Comparison of ENCODE assay signal across 8 cellular contexts in genomic region chr22:18091916-18092526, GRCh38. TPM values are rescaled to one million over a fixed set of nuclear protein-coding genes. Genes with fewer than 3 reads are reported as not detected.
DNase-seq lines count a peak whose midpoint lies in the region; ATAC-seq and TF ChIP-seq lines count a peak whose summit lies in the region.

No MANE protein-coding gene starts in this region.

- BruUV-seq in PC-3 (replicated peaks; lab: Mats Ljungman, UMichigan): no TSS peak

- peaks cover 7 to 69% (median 11%) of the 10 kb centered on the region in 3 donors for H3K36me3 Mint-ChIP-seq in CD8-positive, alpha-beta memory T cell

- no peak for ATAC-seq in GM18873 (IDR thresholded peaks at IDR 0.05; ENCODE audit: low FRiP score, unreplicated experiment)
- no peak for ATAC-seq in PC-3

- H3K4me3 Mint-ChIP-seq in CD8-positive, alpha-beta memory T cell: peak overlapping the region; percentile 82 to 93 (median 89)

- H3F3A ChIP-seq in PC-3 (ENCODE audit: low read length, unreplicated experiment): no peaks in the 10 kb centered on the region

- no peaks in the 10 kb centered on the region for H4K20me1 ChIP-seq in PC-3 (ENCODE audit: low read length)

- peaks cover 18% of the 10 kb centered on the region for H3K36me3 ChIP-seq in CD8-positive, alpha-beta memory T cell (ENCODE audit: insufficient read depth, low read length)
- H3K36me3 ChIP-seq in SJSA1 (peaks cover 35% of the 10 kb centered on the region), mucosa of rectum (ENCODE audit: control insufficient read depth in 2 of 2, insufficient read depth in 2 of 2, low read length in 2 of 2) (peaks cover 22 to 29% of the 10 kb centered on the region in 2 donors), PC-3 (ENCODE audit: low read depth, low read length) (peaks cover 5% of the 10 kb centered on the region; the same call in 1 of the 2 replicates)

- H3K4me1 Mint-ChIP-seq in CD8-positive, alpha-beta memory T cell: peaks cover 15 to 31% (median 31%) of the 10 kb centered on the region in 3 donors

- peak overlapping the region; percentile 92 to 99 (median 96) for H3K27ac Mint-ChIP-seq in CD8-positive, alpha-beta memory T cell

- H3K4me1 ChIP-seq in CD8-positive, alpha-beta memory T cell (ENCODE audit: insufficient read depth, low read length): no peaks in the 10 kb centered on the region
- H3K4me1 ChIP-seq in SJSA1 (replicated peaks) (peaks cover 15% of the 10 kb centered on the region), mucosa of rectum (ENCODE audit: control insufficient read depth in 2 of 2, insufficient read depth in 2 of 2, low read length in 2 of 2) (peaks cover 26 to 35% of the 10 kb centered on the region in 2 donors), PC-3 (ENCODE audit: insufficient read depth, low read length) (0 out of 2 replicates have a peak, but pooled peaks cover 6% of the 10 kb centered on the region)

- no peaks in the 10 kb centered on the region for H3K9me3 ChIP-seq in CD8-positive, alpha-beta memory T cell (ENCODE audit: low read length)
- no peaks in the 10 kb centered on the region for H3K9me3 ChIP-seq in SJSA1 (replicated peaks)
- H3K9me3 ChIP-seq in mucosa of rectum (ENCODE audit: control insufficient read depth in 2 of 2, low read length in 2 of 2): no peaks in the 10 kb centered on the region
- no peaks in the 10 kb centered on the region for H3K9me3 ChIP-seq in PC-3 (ENCODE audit: low read length)

- POLR2A ChIA-PET in CD8-positive, alpha-beta memory T cell (lab: Charles Lee): interaction anchor here (1.1 to 1.5 kb wide), 2 partner anchors 14 to 16 kb away, joined by 3 to 4 read pairs; partner anchors contain the start of gene PEX26
- POLR2A ChIA-PET in PC-3 (lab: Charles Lee; ENCODE audit: unreplicated experiment): no interaction called here

- no peaks in the 10 kb centered on the region for H3K27me3 ChIP-seq in CD8-positive, alpha-beta memory T cell (ENCODE audit: insufficient read depth, low read length, poor library complexity, severe bottlenecking)
- no peaks in the 10 kb centered on the region for H3K27me3 ChIP-seq in SJSA1 (replicated peaks)
- no peaks in the 10 kb centered on the region for H3K27me3 ChIP-seq in dorsolateral prefrontal cortex
- H3K27me3 ChIP-seq in mucosa of rectum (ENCODE audit: control insufficient read depth in 2 of 2, insufficient read depth in 2 of 2, low read length in 2 of 2): no peaks in the 10 kb centered on the region
- H3K27me3 ChIP-seq in PC-3 (ENCODE audit: low read length): no peaks in the 10 kb centered on the region

- H3K4me3 ChIP-seq in CD8-positive, alpha-beta memory T cell (ENCODE audit: low read length): peak overlapping the region; percentile 39
- peak overlapping the region; percentile 25 for H3K4me3 ChIP-seq in SJSA1
- H3K4me3 ChIP-seq in dorsolateral prefrontal cortex: peak overlapping the region in 16 of 59 donors; percentile 2 to 32 (median 12)
- peak overlapping the region; percentile 63 to 65 for H3K4me3 ChIP-seq in mucosa of rectum (ENCODE audit: low read length in 2 of 2)
- H3K4me3 ChIP-seq in PC-3 (ENCODE audit: low read length): no peak overlapping the region

- peak overlapping the region; percentile 66 to 74 for H3K9ac ChIP-seq in mucosa of rectum (ENCODE audit: low read depth in 1 of 2, low read length in 2 of 2)
- H3K9ac ChIP-seq in PC-3 (ENCODE audit: low read length): no peak overlapping the region

- CTCF ChIA-PET in CD8-positive, alpha-beta memory T cell (lab: Charles Lee): no interaction called here
- CTCF ChIA-PET in PC-3 (lab: Charles Lee): no interaction called here

- no peaks in the 10 kb centered on the region for H3K79me2 ChIP-seq in PC-3 (ENCODE audit: low read length)

- TF ChIP-seq CTCF in dorsolateral prefrontal cortex (IDR thresholded peaks at IDR 0.05 in 54 of 56, conservative IDR thresholded peaks at IDR 0.05 in 2 of 56; ENCODE audit: low read depth in 1 of 56, partially characterized antibody in 56 of 56) (no peak), PC-3 (conservative IDR thresholded peaks at IDR 0.05; ENCODE audit: low read depth, low read length) (no peak)

- H2AFZ ChIP-seq in PC-3 (ENCODE audit: low read length): no peak overlapping the region

- peak overlapping the region; percentile 69 for H3K27ac ChIP-seq in CD8-positive, alpha-beta memory T cell (ENCODE audit: low read depth, low read length)
- H3K27ac ChIP-seq in SJSA1 (peak overlapping the region; percentile 72), dorsolateral prefrontal cortex (peak overlapping the region in 53 of 59 donors; percentile 0 to 87 (median 69)), mucosa of rectum (ENCODE audit: low read depth in 2 of 2, low read length in 2 of 2) (peak overlapping the region; percentile 89 to 94), PC-3 (ENCODE audit: low read length) (no peak overlapping the region)

- H3K27me3 Mint-ChIP-seq in CD8-positive, alpha-beta memory T cell: no peaks in the 10 kb centered on the region

- H3K4me2 ChIP-seq in PC-3 (ENCODE audit: low read length): no peak overlapping the region

- no peaks in the 10 kb centered on the region for H3K9me2 ChIP-seq in PC-3 (replicated peaks; ENCODE audit: low read length)

- intact Hi-C loops in dorsolateral prefrontal cortex (cut with DNase I): no loop called here
- intact Hi-C loops in PC-3 (cut with micrococcal nuclease): no loop called here

- peak; percentile 4 to 66 (median 27) for DNase-seq in CD8-positive, alpha-beta memory T cell
- DNase-seq in SJSA1 (ENCODE audit: low read depth in 1 of 2, low spot score in 2 of 2) (peak; percentile 72 to 80), dorsolateral prefrontal cortex (peak in 5 of 10 donors; percentile 61 to 79 (median 73)), cerebellar cortex (ENCODE audit: low spot score) (no peak), ureter (ENCODE audit: low spot score) (no peak), PC-3 (no peak)

- no peaks in the 10 kb centered on the region for H3K9me3 Mint-ChIP-seq in CD8-positive, alpha-beta memory T cell

RNA-seq across cellular contexts. Expression of gene PEX26, which starts 14.2 kb away (rescaled TPM):
- total RNA-seq in CD8-positive, alpha-beta memory T cell: 10 to 100 TPM; 56.7 to 59.3 TPM
- 6.0 TPM for polyA plus RNA-seq in CD8-positive, alpha-beta memory T cell
- total RNA-seq in SJSA1 (2014; rRNA removed; shearing (Covaris generic)): 19.2 and 27.2 TPM in 2 replicates
- total RNA-seq in dorsolateral prefrontal cortex (10 to 100 TPM; 40.8 to 77.7 (median 61.3) TPM), ureter (43.7 TPM), PC-3 (2014; rRNA removed) (30.6 and 51.3 TPM in 2 replicates)

RNA-seq across cellular contexts. Expression of gene TUBA8, which starts 18.6 kb away (rescaled TPM):
- total RNA-seq in CD8-positive, alpha-beta memory T cell: 1 to 10 TPM in 1 of 2 experiments, not detected in 1; 1.2 TPM
- polyA plus RNA-seq in CD8-positive, alpha-beta memory T cell: 1.6 TPM
- total RNA-seq in SJSA1 (2014; rRNA removed; shearing (Covaris generic)): 0.42 and 0.91 TPM in 2 replicates
- total RNA-seq in dorsolateral prefrontal cortex: 10 to 100 TPM; 11.7 to 80.9 (median 48.1) TPM
- 2.6 TPM for total RNA-seq in ureter
- 1.6 and 1.9 TPM in 2 replicates for total RNA-seq in PC-3 (2014; rRNA removed)

RNA-seq across cellular contexts. Expression of gene USP18, which starts 57.9 kb away (rescaled TPM):
- 1 to 10 TPM; 2.6 to 2.7 TPM for total RNA-seq in CD8-positive, alpha-beta memory T cell
- polyA plus RNA-seq in CD8-positive, alpha-beta memory T cell: 15.5 TPM
- 54.5 and 54.7 TPM in 2 replicates for total RNA-seq in SJSA1 (2014; rRNA removed; shearing (Covaris generic))
- 10 to 100 TPM in 3 of 120 experiments, 1 to 10 TPM in 117; 1.2 to 14.3 (median 2.7) TPM for total RNA-seq in dorsolateral prefrontal cortex
- 5.3 TPM for total RNA-seq in ureter
- 9.8 and 12.2 TPM in 2 replicates for total RNA-seq in PC-3 (2014; rRNA removed)

Comparison
In these comparisons a context has a peak if more than half of its experiments do, and no peak if none do; other contexts are left out.
1. DNase-seq: peak in CD8-positive, alpha-beta memory T cell (5 of 5) and SJSA1 (2 of 2); none in cerebellar cortex (single experiment), ureter (single experiment) and PC-3 (single experiment).